ENCODE assay signal across 16 cellular contexts in the genomic region with DNA sequence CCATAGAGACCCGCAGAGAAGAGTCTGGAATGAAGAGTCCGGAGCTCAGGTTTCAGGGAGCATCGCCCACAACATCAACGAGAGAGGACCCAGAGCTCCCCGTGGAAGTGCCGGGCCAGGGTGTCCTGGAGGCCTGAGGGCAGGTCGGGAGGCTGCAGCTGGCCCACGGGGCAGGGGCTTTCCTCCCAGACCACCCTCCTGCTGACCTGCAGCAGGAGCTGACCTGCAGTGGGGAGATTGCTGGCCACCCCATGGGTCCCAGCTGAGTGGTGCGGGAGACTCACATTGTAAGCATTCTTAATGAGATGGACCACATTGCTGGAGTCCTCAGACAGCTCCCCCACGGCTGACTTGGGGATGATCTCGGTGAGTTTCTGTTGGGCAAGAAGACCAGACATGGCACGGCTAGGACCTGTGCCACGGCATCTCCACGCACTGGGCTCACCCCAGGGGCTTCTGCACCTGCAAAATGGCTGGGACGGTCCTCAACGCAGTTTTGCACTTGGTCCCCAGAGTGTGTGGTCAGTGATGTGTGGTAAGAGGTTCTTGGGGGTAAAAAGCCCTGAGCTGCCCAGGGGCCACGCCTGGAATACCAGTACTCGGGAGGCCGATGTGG. TPM values are rescaled to one million over a fixed set of nuclear protein-coding genes. Genes with fewer than 3 reads are reported as not detected.
DNase-seq lines count a peak whose midpoint lies in the region; ATAC-seq and TF ChIP-seq lines count a peak whose summit lies in the region.
"Had no signal": no experiment of that assay in that cellular context is flagged by ENCODE, and none has a peak within 500 bp of the region (broad histone marks: within the 10 kb centered on the region; RNA-seq: fewer than 3 reads in every experiment).

No MANE protein-coding gene starts in this region.

- H3K9ac ChIP-seq in BLaER1 treated with 17β-estradiol and CSF1 and Interleukin-3, amounts not matched to agents 10 nM and 100 nM, result peak overlapping the region in 6 of 11 experiments; percentile 12 to 48 (median 28); a peak in 5 of 22 replicates
- H3K9ac ChIP-seq: KMS-11 had no signal

- peaks cover 29% of the 10 kb centered on the region for H3K36me3 Mint-ChIP-seq in activated CD8-positive, alpha-beta T cell treated with anti-CD3 and anti-CD28 coated beads for 36 hours (ENCODE audit: low read depth)
- peaks cover 65% of the 10 kb centered on the region for H3K36me3 Mint-ChIP-seq in activated CD8-positive, alpha-beta T cell treated with anti-CD3 and anti-CD28 coated beads, Interleukin-2, amount 10 ng/mL, durations not matched to agents 7 days and 5 days (ENCODE audit: low read depth)
- H3K36me3 Mint-ChIP-seq in dendritic cell treated with granulocyte-macrophage colony-stimulating factor and Interleukin-4, amounts not matched to agents 40 ng/mL and 50 ng/mL, for 4 days (ENCODE audit: low read depth), result peaks cover 100% of the 10 kb centered on the region
- peaks cover 0 to 19% (median 12%) of the 10 kb centered on the region in 5 donors for H3K36me3 Mint-ChIP-seq in naive thymus-derived CD4-positive, alpha-beta T cell

- no peak overlapping the region for H3K4me3 Mint-ChIP-seq in activated CD8-positive, alpha-beta T cell treated with anti-CD3 and anti-CD28 coated beads for 36 hours
- no peak overlapping the region for H3K4me3 Mint-ChIP-seq in activated CD8-positive, alpha-beta T cell treated with anti-CD3 and anti-CD28 coated beads, Interleukin-2, amount 10 ng/mL, durations not matched to agents 7 days and 5 days
- no peak overlapping the region for H3K4me3 Mint-ChIP-seq in dendritic cell treated with granulocyte-macrophage colony-stimulating factor and Interleukin-4, amounts not matched to agents 40 ng/mL and 50 ng/mL, for 4 days
- H3K4me3 Mint-ChIP-seq in naive thymus-derived CD4-positive, alpha-beta T cell, result no peak overlapping the region

- POLR2A ChIA-PET in activated CD8-positive, alpha-beta T cell treated with anti-CD3 and anti-CD28 coated beads for 36 hours (lab: Charles Lee), result interaction anchor here (0.7 to 17.0 kb wide), 7 partner anchors 10 to 86 kb away, joined by 3 to 166 read pairs (median 4); partner anchors contain the start of genes ITGB2 and PTTG1IP
- POLR2A ChIA-PET in activated CD8-positive, alpha-beta T cell treated with anti-CD3 and anti-CD28 coated beads, Interleukin-2, amount 10 ng/mL, durations not matched to agents 7 days and 5 days (lab: Charles Lee), result interaction anchor here (0.6 to 2.9 kb wide), 7 partner anchors 10 to 404 kb away, joined by 3 to 9 read pairs (median 3); no protein-coding TSS in a partner anchor
- POLR2A ChIA-PET in naive thymus-derived CD4-positive, alpha-beta T cell (lab: Charles Lee), result interaction anchor here (1.0 to 9.2 kb wide), 6 partner anchors 12 to 95 kb away, joined by 5 to 104 read pairs (median 18); no protein-coding TSS in a partner anchor

- H3K4me1 ChIP-seq in BLaER1 treated with 17β-estradiol and CSF1 and Interleukin-3, amounts not matched to agents 10 nM and 100 nM, result peaks cover 61 to 100% (median 91%) of the 10 kb centered on the region in 10 experiments
- peaks cover 7 to 11% of the 10 kb centered on the region in 2 donors for H3K4me1 ChIP-seq in naive thymus-derived CD4-positive, alpha-beta T cell (ENCODE audit: control insufficient read depth in 2 of 2, insufficient read depth in 2 of 2, low read length in 2 of 2)

- no peaks in the 10 kb centered on the region; a peak in 1 of 22 replicates for H3K27me3 ChIP-seq in BLaER1 treated with 17β-estradiol and CSF1 and Interleukin-3, amounts not matched to agents 10 nM and 100 nM
- no peaks in the 10 kb centered on the region for H3K27me3 ChIP-seq in naive thymus-derived CD4-positive, alpha-beta T cell (ENCODE audit: control insufficient read depth in 2 of 2, insufficient read depth in 2 of 2, low read length in 2 of 2)

- peak overlapping the region in 1 of 11 experiments; percentile 1; a peak in 2 of 22 replicates for H3K27ac ChIP-seq in BLaER1 treated with 17β-estradiol and CSF1 and Interleukin-3, amounts not matched to agents 10 nM and 100 nM
- H3K27ac ChIP-seq in naive thymus-derived CD4-positive, alpha-beta T cell (ENCODE audit: low read depth, low read length), result no peak overlapping the region
- H3K27ac ChIP-seq: C4-2B, KMS-11, PC-9 had no signal

- intact Hi-C loops in activated CD8-positive, alpha-beta T cell treated with anti-CD3 and anti-CD28 coated beads for 36 hours (cut with micrococcal nuclease), result loop anchor here (5.0 kb wide), 1 partner anchor 33 kb away; no protein-coding TSS in a partner anchor
- intact Hi-C loops in dendritic cell treated with granulocyte-macrophage colony-stimulating factor and Interleukin-4, amounts not matched to agents 40 ng/mL and 50 ng/mL, for 4 days (cut with micrococcal nuclease), result loop anchor here (5.0 kb wide), 1 partner anchor 38 kb away; no protein-coding TSS in a partner anchor
- intact Hi-C loops in naive thymus-derived CD4-positive, alpha-beta T cell (cut with micrococcal nuclease), result loop anchor here in 1 of 2 donors (5.0 kb wide), 1 partner anchor 92 kb away; the partner anchor contains the start of gene UBE2G2
- intact Hi-C loops in left colon (cut with DNase I, micrococcal nuclease), result loop anchor here in 1 of 2 donors (5.0 kb wide), 1 partner anchor 38 kb away; no protein-coding TSS in a partner anchor

- peaks cover 19% of the 10 kb centered on the region for H3K4me1 Mint-ChIP-seq in activated CD8-positive, alpha-beta T cell treated with anti-CD3 and anti-CD28 coated beads for 36 hours (ENCODE audit: low read depth)
- peaks cover 15% of the 10 kb centered on the region for H3K4me1 Mint-ChIP-seq in activated CD8-positive, alpha-beta T cell treated with anti-CD3 and anti-CD28 coated beads, Interleukin-2, amount 10 ng/mL, durations not matched to agents 7 days and 5 days (ENCODE audit: low read depth)
- H3K4me1 Mint-ChIP-seq in dendritic cell treated with granulocyte-macrophage colony-stimulating factor and Interleukin-4, amounts not matched to agents 40 ng/mL and 50 ng/mL, for 4 days (ENCODE audit: low read depth), result peaks cover 67% of the 10 kb centered on the region
- peaks cover 13 to 27% (median 19%) of the 10 kb centered on the region in 7 donors for H3K4me1 Mint-ChIP-seq in naive thymus-derived CD4-positive, alpha-beta T cell

- TF ChIP-seq CTCF in activated CD8-positive, alpha-beta T cell treated with anti-CD3 and anti-CD28 coated beads for 36 hours (IDR thresholded peaks at IDR 0.05), result no peak

- H3K4me2 ChIP-seq in BLaER1 treated with 17β-estradiol and CSF1 and Interleukin-3, amounts not matched to agents 10 nM and 100 nM, result peak overlapping the region; percentile 54 to 82 (median 72)
- H3K4me2 ChIP-seq: KMS-11, PC-9 had no signal

- no peak for ATAC-seq in activated CD8-positive, alpha-beta T cell treated with anti-CD3 and anti-CD28 coated beads for 36 hours
- no peak for ATAC-seq in activated CD8-positive, alpha-beta T cell treated with anti-CD3 and anti-CD28 coated beads, Interleukin-2, amount 10 ng/mL, durations not matched to agents 7 days and 5 days
- ATAC-seq in naive thymus-derived CD4-positive, alpha-beta T cell, result no peak
- ATAC-seq in left colon, result no peak

- CTCF ChIA-PET in activated CD8-positive, alpha-beta T cell treated with anti-CD3 and anti-CD28 coated beads for 36 hours (lab: Charles Lee), result interaction anchor here (0.6 to 7.3 kb wide), 11 partner anchors 13 to 244 kb away, joined by 3 to 83 read pairs (median 5); partner anchors contain the start of gene UBE2G2
- CTCF ChIA-PET in activated CD8-positive, alpha-beta T cell treated with anti-CD3 and anti-CD28 coated beads, Interleukin-2, amount 10 ng/mL, durations not matched to agents 7 days and 5 days (lab: Charles Lee), result interaction anchor here (0.7 to 5.5 kb wide), 8 partner anchors 14 to 101 kb away, joined by 3 to 43 read pairs (median 9); partner anchors contain the start of gene PTTG1IP
- CTCF ChIA-PET in naive thymus-derived CD4-positive, alpha-beta T cell (lab: Charles Lee), result interaction anchor here (1.3 to 8.4 kb wide), 5 partner anchors 11 to 39 kb away, joined by 3 to 95 read pairs (median 7); no protein-coding TSS in a partner anchor

- H3K36me3 ChIP-seq in BLaER1 treated with 17β-estradiol and CSF1 and Interleukin-3, amounts not matched to agents 10 nM and 100 nM, result peaks cover 17 to 99% (median 89%) of the 10 kb centered on the region in 11 experiments; a peak in 21 of 22 replicates
- H3K36me3 ChIP-seq in naive thymus-derived CD4-positive, alpha-beta T cell (ENCODE audit: control insufficient read depth in 2 of 3, insufficient read depth in 3 of 3, low read length in 3 of 3), result peaks cover 9 to 89% (median 42%) of the 10 kb centered on the region in 3 experiments

- peak overlapping the region; percentile 11 for H3K27ac Mint-ChIP-seq in activated CD8-positive, alpha-beta T cell treated with anti-CD3 and anti-CD28 coated beads for 36 hours
- no peak overlapping the region for H3K27ac Mint-ChIP-seq in activated CD8-positive, alpha-beta T cell treated with anti-CD3 and anti-CD28 coated beads, Interleukin-2, amount 10 ng/mL, durations not matched to agents 7 days and 5 days
- H3K27ac Mint-ChIP-seq in dendritic cell treated with granulocyte-macrophage colony-stimulating factor and Interleukin-4, amounts not matched to agents 40 ng/mL and 50 ng/mL, for 4 days, result peak overlapping the region; percentile 51
- peak overlapping the region in 5 of 9 donors; percentile 8 to 61 (median 25) for H3K27ac Mint-ChIP-seq in naive thymus-derived CD4-positive, alpha-beta T cell

- H4K20me1 ChIP-seq in BLaER1 treated with 17β-estradiol and CSF1 and Interleukin-3, amounts not matched to agents 10 nM and 100 nM, result peaks cover 0 to 92% (median 35%) of the 10 kb centered on the region in 11 experiments; a peak in 18 of 22 replicates

- no peak overlapping the region for H3K4me3 ChIP-seq in BLaER1 treated with 17β-estradiol and CSF1 and Interleukin-3, amounts not matched to agents 10 nM and 100 nM
- no peak overlapping the region for H3K4me3 ChIP-seq in naive thymus-derived CD4-positive, alpha-beta T cell (ENCODE audit: low read length)
- H3K4me3 ChIP-seq: PC-9 had no signal

- no peaks in the 10 kb centered on the region for H3K9me3 Mint-ChIP-seq in activated CD8-positive, alpha-beta T cell treated with anti-CD3 and anti-CD28 coated beads for 36 hours
- no peaks in the 10 kb centered on the region for H3K9me3 Mint-ChIP-seq in activated CD8-positive, alpha-beta T cell treated with anti-CD3 and anti-CD28 coated beads, Interleukin-2, amount 10 ng/mL, durations not matched to agents 7 days and 5 days (ENCODE audit: insufficient read depth)
- no peaks in the 10 kb centered on the region for H3K9me3 Mint-ChIP-seq in dendritic cell treated with granulocyte-macrophage colony-stimulating factor and Interleukin-4, amounts not matched to agents 40 ng/mL and 50 ng/mL, for 4 days
- no peaks in the 10 kb centered on the region for H3K9me3 Mint-ChIP-seq in naive thymus-derived CD4-positive, alpha-beta T cell

- no peak for DNase-seq in activated CD8-positive, alpha-beta T cell treated with anti-CD3 and anti-CD28 coated beads for 36 hours
- no peak for DNase-seq in activated CD8-positive, alpha-beta T cell treated with anti-CD3 and anti-CD28 coated beads, Interleukin-2, amount 10 ng/mL, durations not matched to agents 7 days and 5 days
- no peak for DNase-seq in naive thymus-derived CD4-positive, alpha-beta T cell
- DNase-seq in left colon (no peak), NOMO-1 treated with dmso at 0.1 percent for 144 hours (lab: John Stamatoyannopoulos, UW; ENCODE audit: unreplicated experiment) (no peak)
- DNase-seq in stimulated activated naive CD4-positive, alpha-beta T cell treated with Interleukin-2 at 50 U/mL for 16 hours (lab: John Stamatoyannopoulos, UW), result no peak
- DNase-seq: COR-L47, NCI-H1092, NCI-H146, NCI-H2081, NCI-H774, PC-9 had no signal

- no peaks in the 10 kb centered on the region for H3K27me3 Mint-ChIP-seq in activated CD8-positive, alpha-beta T cell treated with anti-CD3 and anti-CD28 coated beads for 36 hours
- H3K27me3 Mint-ChIP-seq in activated CD8-positive, alpha-beta T cell treated with anti-CD3 and anti-CD28 coated beads, Interleukin-2, amount 10 ng/mL, durations not matched to agents 7 days and 5 days (ENCODE audit: low read depth), result no peaks in the 10 kb centered on the region
- H3K27me3 Mint-ChIP-seq in dendritic cell treated with granulocyte-macrophage colony-stimulating factor and Interleukin-4, amounts not matched to agents 40 ng/mL and 50 ng/mL, for 4 days, result no peaks in the 10 kb centered on the region
- H3K27me3 Mint-ChIP-seq in naive thymus-derived CD4-positive, alpha-beta T cell, result no peaks in the 10 kb centered on the region

- H3K9me3 ChIP-seq in BLaER1 treated with 17β-estradiol and CSF1 and Interleukin-3, amounts not matched to agents 10 nM and 100 nM (replicated peaks in 1 of 11), result no peaks in the 10 kb centered on the region
- H3K9me3 ChIP-seq in naive thymus-derived CD4-positive, alpha-beta T cell (ENCODE audit: control insufficient read depth in 2 of 3, low read length in 3 of 3), result no peaks in the 10 kb centered on the region

RNA-seq across cellular contexts. Expression of gene PTTG1IP, which starts 21.3 kb away (rescaled TPM):
- total RNA-seq in activated CD8-positive, alpha-beta T cell treated with anti-CD3 and anti-CD28 coated beads for 36 hours, result 10 to 100 TPM; 60.7 to 61.8 TPM
- 10 to 100 TPM; 54.9 to 55.2 TPM for total RNA-seq in activated CD8-positive, alpha-beta T cell treated with anti-CD3 and anti-CD28 coated beads, Interleukin-2, amount 10 ng/mL, durations not matched to agents 7 days and 5 days
- total RNA-seq in naive thymus-derived CD4-positive, alpha-beta T cell, result 100 to 1,000 TPM in 2 of 5 experiments, 10 to 100 TPM in 3; 83.8 to 122 (median 95.6) TPM
- 10 to 100 TPM; 60.9 to 79.8 TPM for polyA plus RNA-seq in naive thymus-derived CD4-positive, alpha-beta T cell
- total RNA-seq in left colon, result 100 to 1,000 TPM; 206 to 380 TPM

RNA-seq across cellular contexts. Expression of gene ITGB2, which starts 25.9 kb away (rescaled TPM):
- total RNA-seq in activated CD8-positive, alpha-beta T cell treated with anti-CD3 and anti-CD28 coated beads for 36 hours, result 100 to 1,000 TPM; 340 to 343 TPM
- total RNA-seq in activated CD8-positive, alpha-beta T cell treated with anti-CD3 and anti-CD28 coated beads, Interleukin-2, amount 10 ng/mL, durations not matched to agents 7 days and 5 days, result 100 to 1,000 TPM; 503 to 530 TPM
- total RNA-seq in naive thymus-derived CD4-positive, alpha-beta T cell, result 100 to 1,000 TPM; 280 to 877 (median 371) TPM
- polyA plus RNA-seq in naive thymus-derived CD4-positive, alpha-beta T cell, result 100 to 1,000 TPM; 459 to 768 TPM
- total RNA-seq in left colon, result 10 to 100 TPM in 1 of 2 donors, 1 to 10 TPM in 1; 6.8 to 33.1 TPM

RNA-seq across cellular contexts. Expression of gene SLX9, which starts 45.0 kb away (rescaled TPM):
- total RNA-seq in activated CD8-positive, alpha-beta T cell treated with anti-CD3 and anti-CD28 coated beads for 36 hours, result 10 to 100 TPM; 76.0 to 76.5 TPM
- total RNA-seq in activated CD8-positive, alpha-beta T cell treated with anti-CD3 and anti-CD28 coated beads, Interleukin-2, amount 10 ng/mL, durations not matched to agents 7 days and 5 days, result 10 to 100 TPM; 56.6 to 60.4 TPM
- 10 to 100 TPM; 17.8 to 46.4 (median 20.6) TPM for total RNA-seq in naive thymus-derived CD4-positive, alpha-beta T cell
- 10 to 100 TPM; 13.2 to 14.9 TPM for polyA plus RNA-seq in naive thymus-derived CD4-positive, alpha-beta T cell
- total RNA-seq in left colon, result 10 to 100 TPM; 22.3 to 30.5 TPM

Comparison
In these comparisons a context has a peak if more than half of its experiments do, and no peak if none do; other contexts are left out.
1. RNA of gene ITGB2, which starts 25.9 kb away (total RNA-seq): 503 to 530 TPM in activated CD8-positive, alpha-beta T cell treated with anti-CD3 and anti-CD28 coated beads, Interleukin-2, amount 10 ng/mL, durations not matched to agents 7 days and 5 days, 280 to 877 TPM in naive thymus-derived CD4-positive, alpha-beta T cell and 340 to 343 TPM in activated CD8-positive, alpha-beta T cell treated with anti-CD3 and anti-CD28 coated beads for 36 hours; 6.8 to 33.1 TPM in left colon; every median in the first group is over 4 times any median in the second.